Comparison of ENCODE assay signal across 9 cellular contexts in the genomic region with DNA sequence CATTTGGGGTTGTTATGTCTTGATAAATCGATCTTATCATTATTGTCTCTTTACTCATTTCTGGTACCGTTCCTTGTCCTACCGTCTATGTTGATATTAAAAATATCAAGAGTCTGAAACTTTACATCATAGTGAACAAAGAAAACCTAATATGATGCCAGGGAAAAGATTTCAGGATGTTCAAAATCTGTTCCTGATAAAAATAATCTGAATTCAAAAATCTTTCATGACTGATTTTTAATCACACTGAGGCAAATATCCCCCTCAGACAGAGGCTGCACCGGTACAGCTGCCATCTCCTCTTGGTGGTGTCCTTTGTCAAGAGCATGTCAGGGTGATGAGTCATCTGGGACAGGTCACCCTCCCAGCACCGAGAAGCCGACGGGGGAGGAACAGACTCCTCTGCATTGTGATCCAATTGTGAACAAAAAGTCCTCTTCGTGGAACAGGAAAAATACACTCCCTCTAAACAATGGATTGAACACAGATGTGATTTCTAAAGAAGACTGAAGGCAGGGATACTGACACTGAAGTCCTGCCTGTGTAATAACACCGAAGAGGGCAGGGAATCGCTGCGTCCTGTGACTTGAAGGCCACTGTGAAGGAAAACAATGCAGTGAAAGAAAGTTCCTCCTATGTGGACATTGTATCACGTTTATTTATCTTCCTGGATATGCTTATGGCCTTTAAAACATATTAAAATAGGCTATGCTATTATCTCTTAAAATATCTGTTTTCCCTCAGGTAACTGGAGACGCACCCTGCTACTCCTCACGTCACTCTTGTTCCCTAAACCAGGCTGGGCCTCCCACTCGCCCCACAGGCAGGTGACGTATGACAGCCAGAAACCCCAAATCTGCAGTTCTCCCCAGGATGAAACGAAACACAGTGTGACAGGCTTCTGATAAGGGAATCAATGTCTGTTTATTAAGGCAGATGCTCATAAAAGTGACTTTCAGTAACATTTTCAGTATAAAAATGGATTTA. TPM values are rescaled to one million over a fixed set of nuclear protein-coding genes. Genes with fewer than 3 reads are reported as not detected.
A peak's percentile ranks its signal among the peaks of the same experiment; 100 is the strongest.
DNase-seq lines count a peak whose midpoint lies in the region; ATAC-seq and TF ChIP-seq lines count a peak whose summit lies in the region.
"Had no signal": no experiment of that assay in that cellular context is flagged by ENCODE, and none has a peak within 500 bp of the region (broad histone marks: within the 10 kb centered on the region; RNA-seq: fewer than 3 reads in every experiment).

No MANE protein-coding gene starts in this region.

- H3K23ac ChIP-seq in mesenchymal stem cell (ENCODE audit: low read length in 2 of 2), result no peak overlapping the region

- H2AFZ ChIP-seq in mesenchymal stem cell (ENCODE audit: low read depth, low read length), result no peak overlapping the region

- peak overlapping the region; percentile 49 for H2AK5ac ChIP-seq in mesenchymal stem cell (ENCODE audit: low read length, severe bottlenecking)

- H3K18ac ChIP-seq in mesenchymal stem cell (ENCODE audit: low read depth in 1 of 2, low read length in 2 of 2), result peak overlapping the region in 1 of 2 experiments; percentile 74

- H3K9ac ChIP-seq in mesenchymal stem cell (ENCODE audit: low read length), result peak overlapping the region; percentile 72

- intact Hi-C loops in dorsolateral prefrontal cortex (cut with DNase I) (loop anchor here (5.0 kb wide), 1 partner anchor 39 kb away; the partner anchor contains the start of gene LSS (in 2 of the 2)), aorta (cut with DNase I) (no loop called here), sciatic nerve (cut with DNase I) (no loop called here)

- no peak overlapping the region for H3K4ac ChIP-seq in mesenchymal stem cell (ENCODE audit: low read depth in 1 of 2, low read length in 2 of 2)

- no peak overlapping the region for H4K8ac ChIP-seq in mesenchymal stem cell (ENCODE audit: low read length)

- peak overlapping the region in 1 of 2 experiments; percentile 56 for H2BK12ac ChIP-seq in mesenchymal stem cell (ENCODE audit: low read length in 2 of 2)

- peak; percentile 88 for DNase-seq in DMS53 (lab: John Stamatoyannopoulos, UW)
- peak; percentile 42 for DNase-seq in NCI-H2196 treated with DMSO at 0.1 percent for 48 hours (lab: John Stamatoyannopoulos, UW; ENCODE audit: unreplicated experiment)
- peak in 7 of 10 donors; percentile 58 to 84 (median 68) for DNase-seq in dorsolateral prefrontal cortex
- DNase-seq in mesenchymal stem cell, result peak; percentile 74
- DNase-seq in aorta, result peak; percentile 21 to 60
- no peak for DNase-seq in sciatic nerve (ENCODE audit: low spot score)

- H2BK15ac ChIP-seq in mesenchymal stem cell (ENCODE audit: low read depth, poor library complexity, severe bottlenecking), result no peak overlapping the region

- H3K14ac ChIP-seq in mesenchymal stem cell (ENCODE audit: low read length in 2 of 2), result peak overlapping the region in 1 of 2 experiments; percentile 69

- H3K79me1 ChIP-seq in mesenchymal stem cell (replicated peaks; ENCODE audit: low read length, poor library complexity, severe bottlenecking), result peaks cover 13% of the 10 kb centered on the region

- H4K91ac ChIP-seq in mesenchymal stem cell (ENCODE audit: low read length), result no peak overlapping the region

- 52% methylated on average over 12 of the region's 17 CpGs for WGBS in mesenchymal stem cell
- 55 to 59% methylated on average over 17 of the region's 17 CpGs for WGBS in aorta, 2 donors

- H3K4me2 ChIP-seq in mesenchymal stem cell (ENCODE audit: low read length, poor library complexity, severe bottlenecking), result peak overlapping the region; percentile 8

- no peaks in the 10 kb centered on the region for H3K9me3 ChIP-seq in mesenchymal stem cell (ENCODE audit: control insufficient read depth, low read length)
- H3K9me3 ChIP-seq in aorta (ENCODE audit: control insufficient read depth, low read length), result no peaks in the 10 kb centered on the region
- H3K9me3 ChIP-seq: thoracic aorta had no signal

- H3K27ac ChIP-seq in dorsolateral prefrontal cortex (peak overlapping the region; percentile 23 to 98 (median 89)), mesenchymal stem cell (ENCODE audit: low read length, poor library complexity, severe bottlenecking) (peak overlapping the region; percentile 59), aorta (ENCODE audit: low read depth in 1 of 2, low read length in 2 of 2) (no peak overlapping the region)

- no peak overlapping the region for H2BK120ac ChIP-seq in mesenchymal stem cell (ENCODE audit: low read depth, low read length)

- TF ChIP-seq CTCF in dorsolateral prefrontal cortex (IDR thresholded peaks at IDR 0.05 in 54 of 56, conservative IDR thresholded peaks at IDR 0.05 in 2 of 56; ENCODE audit: low read depth in 1 of 56, partially characterized antibody in 56 of 56), result peak in 21 of 56 donors; percentile 6 to 46 (median 23)

- H3K4me1 ChIP-seq in mesenchymal stem cell (ENCODE audit: control insufficient read depth, insufficient read depth, low read depth, low read length) (peaks cover 30% of the 10 kb centered on the region), aorta (ENCODE audit: control insufficient read depth in 1 of 2, insufficient read depth in 2 of 2, low read length in 2 of 2) (no peaks in the 10 kb centered on the region)

- H3K36me3 ChIP-seq in mesenchymal stem cell (ENCODE audit: control insufficient read depth in 1 of 2, insufficient read depth in 2 of 2, low read depth in 1 of 2, low read length in 2 of 2), result peaks cover 43 to 59% of the 10 kb centered on the region in 2 experiments
- H3K36me3 ChIP-seq in aorta (ENCODE audit: control insufficient read depth in 1 of 2, insufficient read depth in 2 of 2, low read length in 1 of 2), result no peaks in the 10 kb centered on the region

- H3K4me3 ChIP-seq in dorsolateral prefrontal cortex (peak overlapping the region in 6 of 59 donors; percentile 5 to 23 (median 7)), mesenchymal stem cell (ENCODE audit: insufficient read depth in 1 of 2, low read depth in 1 of 2, low read length in 2 of 2) (no peak overlapping the region), aorta (ENCODE audit: low read length in 2 of 2) (no peak overlapping the region)
- H3K4me3 ChIP-seq: thoracic aorta had no signal

- no peak overlapping the region for H2BK5ac ChIP-seq in mesenchymal stem cell (ENCODE audit: low read depth, low read length, poor library complexity, severe bottlenecking)

- no peaks in the 10 kb centered on the region for H3K27me3 ChIP-seq in dorsolateral prefrontal cortex
- H3K27me3 ChIP-seq in mesenchymal stem cell (ENCODE audit: control insufficient read depth in 1 of 2, insufficient read depth in 1 of 2, low read length in 2 of 2), result no peaks in the 10 kb centered on the region
- no peaks in the 10 kb centered on the region for H3K27me3 ChIP-seq in aorta (ENCODE audit: control insufficient read depth in 1 of 2, insufficient read depth in 2 of 2, low read length in 1 of 2)

- ATAC-seq in aorta (ENCODE audit: low FRiP score) (no peak), sciatic nerve (no peak), HG02798 (IDR thresholded peaks at IDR 0.05; ENCODE audit: poor library complexity, unreplicated experiment) (no peak), GM21825 (IDR thresholded peaks at IDR 0.05; ENCODE audit: unreplicated experiment) (no peak)

RNA-seq across cellular contexts. Expression of gene SPATC1L, which starts 4.3 kb away (rescaled TPM):
- total RNA-seq in dorsolateral prefrontal cortex (10 to 100 TPM in 116 of 120 experiments, 1 to 10 TPM in 4; 4.3 to 38.8 (median 21.8) TPM), aorta (10 to 100 TPM in 1 of 2 donors, 1 to 10 TPM in 1; 5.2 to 12.4 TPM), sciatic nerve (9.9 TPM)
- polyA plus RNA-seq in mesenchymal stem cell (2013, experiment 1 of 2), result 39.1 TPM
- 40.8 TPM for polyA plus RNA-seq in mesenchymal stem cell (2013, experiment 2 of 2)
- 10 to 100 TPM in 1 of 2 donors, 1 to 10 TPM in 1; 2.4 to 47.9 TPM for polyA plus RNA-seq in aorta

RNA-seq across cellular contexts. Expression of gene FTCD, which starts 33.1 kb away (rescaled TPM):
- 10 to 100 TPM in 104 of 120 experiments, 1 to 10 TPM in 16; 4.0 to 48.0 (median 20.5) TPM for total RNA-seq in dorsolateral prefrontal cortex
- 1.5 TPM for polyA plus RNA-seq in mesenchymal stem cell (2013, experiment 1 of 2)
- polyA plus RNA-seq in mesenchymal stem cell (2013, experiment 2 of 2), result 1.8 TPM
- 1 to 10 TPM; 1.1 to 2.6 TPM for total RNA-seq in aorta
- 1 to 10 TPM in 1 of 2 donors, under 1 TPM in 1; 0.50 to 8.7 TPM for polyA plus RNA-seq in aorta
- total RNA-seq in sciatic nerve, result 2.9 TPM

RNA-seq across cellular contexts. Expression of gene LSS, which starts 40.1 kb away (rescaled TPM):
- total RNA-seq in dorsolateral prefrontal cortex, result 100 to 1,000 TPM in 93 of 120 experiments, 10 to 100 TPM in 27; 61.5 to 278 (median 121) TPM
- polyA plus RNA-seq in mesenchymal stem cell (2013, experiment 1 of 2), result 120 TPM
- 119 TPM for polyA plus RNA-seq in mesenchymal stem cell (2013, experiment 2 of 2)
- 10 to 100 TPM; 60.2 to 85.2 TPM for total RNA-seq in aorta
- polyA plus RNA-seq in aorta, result 10 to 100 TPM in 1 of 2 donors, 1 to 10 TPM in 1; 9.3 to 52.0 TPM
- total RNA-seq in sciatic nerve, result 111 TPM

Comparison
In these comparisons a context has a peak if more than half of its experiments do, and no peak if none do; other contexts are left out.
1. H3K27ac ChIP-seq: peak in dorsolateral prefrontal cortex (59 of 59) and mesenchymal stem cell (single experiment); none in aorta (0 of 2).
2. intact Hi-C loops: an anchor here in dorsolateral prefrontal cortex (5.0 kb wide); none called in aorta and sciatic nerve.